Comparison of ENCODE assay signal across 28 cellular contexts in genomic region chr3:139480585-139480984, GRCh38. TPM values are rescaled to one million over a fixed set of nuclear protein-coding genes. Genes with fewer than 3 reads are reported as not detected.
DNase-seq lines count a peak whose midpoint lies in the region; ATAC-seq, FAIRE-seq and TF ChIP-seq lines count a peak whose summit lies in the region.
"Had no signal": no experiment of that assay in that cellular context is flagged by ENCODE, and none has a peak within 500 bp of the region (broad histone marks: within the 10 kb centered on the region; RNA-seq: fewer than 3 reads in every experiment).

No MANE protein-coding gene starts in this region.

- H2BK120ac ChIP-seq in H9 (ENCODE audit: low read depth, low read length, poor library complexity, severe bottlenecking) (no peak overlapping the region), H1 (replicated peaks; ENCODE audit: low read depth, low read length) (no peak overlapping the region)

- H3K27ac ChIP-seq in H9 (ENCODE audit: insufficient read length, low read depth, low read length) (no peak overlapping the region), H1 (ENCODE audit: low read depth, low read length) (no peak overlapping the region), upper lobe of left lung (no peak overlapping the region)
- H3K27ac ChIP-seq: Peyer's patch had no signal

- WGBS in H9 (ENCODE audit: extremely low coverage, insufficient read length, low lambda C conversion rate) = no CpG with 5 or more reads among the region's 3 CpGs
- 89% methylated on average over 3 of the region's 3 CpGs; no CpG with 5 or more reads in 1 of the 2 experiments for WGBS in H1 (ENCODE audit: extremely low coverage in 1 of 2, insufficient coverage in 1 of 2, insufficient read length in 1 of 2, insufficient replicate concordance in 2 of 2, low coverage in 1 of 2, low lambda C conversion rate in 2 of 2, missing lambda C conversion rate in 1 of 2), 2 experiments
- 71 to 78% methylated on average over 1 to 3 of the region's 3 CpGs for WGBS in upper lobe of left lung, 2 donors

- TF ChIP-seq POLR2A in H1 (IDR thresholded peaks at IDR 0.05; ENCODE audit: control extremely low read depth in 1 of 2, low read depth in 2 of 2, low read length in 2 of 2) (no peak), upper lobe of left lung (IDR thresholded peaks at IDR 0.05) (peak in 1 of 4 donors; percentile 16)

- H4K8ac ChIP-seq in H9 (replicated peaks; ENCODE audit: insufficient read length, low read depth, low read length) (no peak overlapping the region), H1 (ENCODE audit: extremely low read depth, insufficient read depth, low read length) (no peak overlapping the region)

- FAIRE-seq in H1 (lab: Jason Lieb, UNC) (no peak), D721Med (lab: Jason Lieb, UNC) (no peak)
- FAIRE-seq: GM18507, H54, HepG2 had no signal

- in situ Hi-C loops in GM13976 (cut with MboI; ENCODE audit: low sequenced_read_pairs, unreplicated experiment) = no loop called here

- H3K23me2 ChIP-seq in H9 (ENCODE audit: insufficient read length, low read depth, low read length, poor library complexity, severe bottlenecking) (no peaks in the 10 kb centered on the region), H1 (ENCODE audit: low read depth, low read length) (no peaks in the 10 kb centered on the region)

- H4K5ac ChIP-seq in H9 (ENCODE audit: insufficient read length, low read depth, low read length) (no peak overlapping the region), H1 (ENCODE audit: insufficient read length, low read depth, low read length) (no peak overlapping the region)

- H3K36me3 Mint-ChIP-seq in H9 (ENCODE audit: insufficient read depth in 1 of 3, low read depth in 3 of 3) = no peaks in the 10 kb centered on the region; a peak in 1 of 7 replicates
- H3K36me3 Mint-ChIP-seq: CD14-positive monocyte; CD8-positive, alpha-beta memory T cell had no signal

- H3K79me2 ChIP-seq in H9 (ENCODE audit: insufficient read depth, low read length) (no peaks in the 10 kb centered on the region), H1 (ENCODE audit: control insufficient read depth in 1 of 2, insufficient read depth in 2 of 2, low read length in 2 of 2) (no peaks in the 10 kb centered on the region)

- POLR2A ChIA-PET in H1 (lab: Charles Lee; ENCODE audit: partially characterized antibody) = interaction anchor here (1.4 to 2.7 kb wide), 3 partner anchors 11 to 52 kb away, joined by 3 to 10 read pairs (median 3); no protein-coding TSS in a partner anchor

- TF ChIP-seq EP300 in H1 (IDR thresholded peaks at IDR 0.05; ENCODE audit: borderline replicate concordance in 1 of 2, low read depth in 2 of 2, low read length in 2 of 2) (no peak), upper lobe of left lung (IDR thresholded peaks at IDR 0.05) (no peak)

- H3K9me3 Mint-ChIP-seq in H9 = 0 out of 5 replicates have a peak, but pooled peaks cover 0 to 2% of the 10 kb centered on the region in 2 experiments
- H3K9me3 Mint-ChIP-seq: T-helper 1 cell treated with Interleukin-12 subunit alpha and Interleukin-12 subunit beta and Interleukin-4 antibody, amounts not matched to agents 30 μg/mL and 1 μg/mL, for 36 hours had no signal

- CTCF ChIA-PET in H1 (lab: Charles Lee; ENCODE audit: partially characterized antibody) = interaction anchor here (0.5 to 2.7 kb wide), 8 partner anchors 11 to 169 kb away, joined by 3 to 7 read pairs (median 4); no protein-coding TSS in a partner anchor

- H3K4me3 ChIP-seq in H1 (ENCODE audit: extremely low read depth in 1 of 4, insufficient read depth in 2 of 4, low read depth in 3 of 4, low read length in 4 of 4) = no peak overlapping the region
- H3K4me3 ChIP-seq in upper lobe of left lung = no peak overlapping the region
- H3K4me3 ChIP-seq: MG63, Peyer's patch had no signal

- peaks cover 11 to 13% of the 10 kb centered on the region in 2 experiments for H3K4me1 Mint-ChIP-seq in H9
- H3K4me1 Mint-ChIP-seq: CD8-positive, alpha-beta memory T cell had no signal

- TF ChIP-seq CTCF in H9 (conservative IDR thresholded peaks at IDR 0.05) (no peak), H1 (IDR thresholded peaks at IDR 0.05; ENCODE audit: control extremely low read depth in 1 of 3, insufficient read depth in 1 of 3, low read depth in 1 of 3, low read length in 3 of 3) (no peak), upper lobe of left lung (IDR thresholded peaks at IDR 0.05) (no peak), GM13976 (IDR thresholded peaks at IDR 0.05; ENCODE audit: borderline replicate concordance, control extremely low read depth, extremely low read depth, insufficient read depth, missing control alignments) (no peak), D721Med (IDR thresholded peaks at IDR 0.05; ENCODE audit: insufficient read depth, missing control alignments) (no peak)

- H3K18ac ChIP-seq in H9 (ENCODE audit: insufficient read length, low read depth, low read length) (no peak overlapping the region), H1 (ENCODE audit: extremely low read depth, low read length) (no peak overlapping the region)

- no peaks in the 10 kb centered on the region for H3K27me3 Mint-ChIP-seq in H9 (ENCODE audit: low read depth)
- H3K27me3 Mint-ChIP-seq: CD8-positive, alpha-beta memory T cell had no signal

- H3K36me3 ChIP-seq in H1 (ENCODE audit: control insufficient read depth in 2 of 4, insufficient read depth in 4 of 4, low read length in 3 of 4) (no peaks in the 10 kb centered on the region), upper lobe of left lung (no peaks in the 10 kb centered on the region)
- H3K36me3 ChIP-seq: BE2C, MG63, Peyer's patch had no signal

- H2BK20ac ChIP-seq in H9 (ENCODE audit: low read depth, low read length, poor library complexity, severe bottlenecking) (no peak overlapping the region), H1 (ENCODE audit: low read length) (peak overlapping the region; percentile 15; the same call in 1 of the 2 replicates)

- no peaks in the 10 kb centered on the region for H4K20me1 ChIP-seq in H9 (ENCODE audit: control insufficient read depth, insufficient read depth, insufficient read length)
- H4K20me1 ChIP-seq in H1 (replicated peaks in 1 of 2; ENCODE audit: control insufficient read depth in 1 of 2, insufficient read depth in 2 of 2, low read length in 2 of 2) = no peaks in the 10 kb centered on the region

- H2BK12ac ChIP-seq in H9 (ENCODE audit: insufficient read length, low read depth, low read length) = no peak overlapping the region
- H2BK12ac ChIP-seq in H1 (ENCODE audit: low read depth, low read length) = no peak overlapping the region

- no peak overlapping the region for H3K56ac ChIP-seq in H9 (ENCODE audit: insufficient read length, low read depth, low read length)
- no peak overlapping the region for H3K56ac ChIP-seq in H1 (replicated peaks; ENCODE audit: insufficient read length, low read depth, low read length)

- H3K4ac ChIP-seq in H9 (ENCODE audit: low read depth, low read length) (no peak overlapping the region), H1 (replicated peaks; ENCODE audit: insufficient read length, low read depth, low read length) (no peak overlapping the region)

- no peak overlapping the region for H2BK15ac ChIP-seq in H9 (ENCODE audit: low read depth, low read length)
- H2BK15ac ChIP-seq in H1 (ENCODE audit: low read length) = no peak overlapping the region

- TF ChIP-seq RAD21 in H1 (IDR thresholded peaks at IDR 0.05 in 1 of 2, conservative IDR thresholded peaks at IDR 0.05 in 1 of 2; ENCODE audit: low read depth in 2 of 2, low read length in 2 of 2) = no peak

- H3K27me3 ChIP-seq in H9 (ENCODE audit: insufficient read depth, low read length) = no peaks in the 10 kb centered on the region
- no peaks in the 10 kb centered on the region for H3K27me3 ChIP-seq in H1 (replicated peaks in 1 of 4; ENCODE audit: control insufficient read depth in 3 of 4, extremely low read depth in 1 of 4, insufficient read depth in 3 of 4, low read length in 3 of 4)
- H3K27me3 ChIP-seq in upper lobe of left lung = no peaks in the 10 kb centered on the region
- H3K27me3 ChIP-seq: BE2C, Peyer's patch had no signal

- H3K27ac Mint-ChIP-seq in H9 = no peak overlapping the region
- H3K27ac Mint-ChIP-seq: CD14-positive monocyte; CD8-positive, alpha-beta memory T cell; T-helper 1 cell treated with Interleukin-12 subunit alpha and Interleukin-12 subunit beta and Interleukin-4 antibody, amounts not matched to agents 30 μg/mL and 1 μg/mL, for 36 hours had no signal

- H2AFZ ChIP-seq in H9 (ENCODE audit: low read length) = no peak overlapping the region
- no peak overlapping the region for H2AFZ ChIP-seq in H1 (ENCODE audit: low read length)

- DNase-seq in H9 = peak; percentile 35
- DNase-seq in H1 (ENCODE audit: low read depth in 1 of 2, low spot score in 2 of 2) = peak in 1 of 2 experiments; percentile 47
- DNase-seq in mucosa of gallbladder (ENCODE audit: low spot score) = peak; percentile 54
- peak; percentile 26 to 50 for DNase-seq in upper lobe of left lung
- DNase-seq in stimulated activated CD8-positive, alpha-beta memory T cell treated with anti-CD3 and anti-CD28 coated beads, Interleukin-4, amount 100 ng/mL, for 48 hours = no peak
- no peak for DNase-seq in GM13976 (ENCODE audit: low spot score)
- no peak for DNase-seq in D721Med (ENCODE audit: insufficient read length, low spot score)
- DNase-seq: BE2C; CD8-positive, alpha-beta memory T cell; DMS79 treated with DMSO at 0.1 percent for 48 hours; KG1; MG63; NCI-H1105 treated with DMSO at 0.1 percent for 48 hours; NCI-H146; NCI-H2029 treated with DMSO at 0.1 percent for 48 hours; NCI-H526 treated with DMSO at 0.1 percent for 48 hours; Peyer's patch; SK-N-SH; SW 1271 had no signal

- H3K14ac ChIP-seq in H9 (ENCODE audit: insufficient read depth, low read length) (no peak overlapping the region; the same call in 1 of the 2 replicates), H1 (ENCODE audit: insufficient read length) (no peak overlapping the region)

- H3K79me1 ChIP-seq in H9 (ENCODE audit: insufficient read depth, low read depth, low read length, poor library complexity, severe bottlenecking) = no peaks in the 10 kb centered on the region
- H3K79me1 ChIP-seq in H1 (ENCODE audit: low read depth, low read length) = no peaks in the 10 kb centered on the region

- ATAC-seq in upper lobe of left lung (ENCODE audit: low FRiP score in 2 of 2) (no peak), GM19455 (IDR thresholded peaks at IDR 0.05; ENCODE audit: unreplicated experiment) (no peak)
- ATAC-seq: HepG2 had no signal

- H3K23ac ChIP-seq in H9 (ENCODE audit: insufficient read length, low read depth, low read length) (no peak overlapping the region), H1 (ENCODE audit: insufficient read length) (no peak overlapping the region)

- 0 out of 2 replicates have a peak, but pooled peaks cover 3% of the 10 kb centered on the region for H3K4me1 ChIP-seq in H9 (ENCODE audit: insufficient read depth, low read length)
- H3K4me1 ChIP-seq in H1 (replicated peaks in 1 of 4; ENCODE audit: control insufficient read depth in 3 of 4, insufficient read depth in 4 of 4, low read length in 3 of 4) = peaks cover 0 to 5% (median 1%) of the 10 kb centered on the region in 4 experiments; a peak in 2 of 7 replicates
- no peaks in the 10 kb centered on the region for H3K4me1 ChIP-seq in upper lobe of left lung
- H3K4me1 ChIP-seq: BE2C had no signal

- H2AK5ac ChIP-seq in H9 (ENCODE audit: insufficient read length, low read length) (no peak overlapping the region), H1 (ENCODE audit: low read depth, low read length) (no peak overlapping the region)

- H4K91ac ChIP-seq in H9 (ENCODE audit: insufficient read length, low read depth, low read length) (no peak overlapping the region), H1 (replicated peaks; ENCODE audit: insufficient read length, low read length) (no peak overlapping the region)

- H3K4me2 ChIP-seq in H9 (ENCODE audit: insufficient read depth, insufficient read length, low read length) = no peak overlapping the region
- no peak overlapping the region for H3K4me2 ChIP-seq in H1 (ENCODE audit: insufficient read depth in 1 of 2, low read depth in 2 of 2, low read length in 2 of 2)
- H3K4me2 ChIP-seq: SK-N-SH had no signal

- no peak overlapping the region for H3T11ph ChIP-seq in H9 (ENCODE audit: low read length)

- no peaks in the 10 kb centered on the region for H3K9me3 ChIP-seq in H9 (ENCODE audit: control insufficient read depth, low read depth, low read length)
- no peaks in the 10 kb centered on the region for H3K9me3 ChIP-seq in H1 (ENCODE audit: insufficient read depth in 2 of 2, low read depth in 1 of 2, low read length in 1 of 2)
- no peaks in the 10 kb centered on the region for H3K9me3 ChIP-seq in upper lobe of left lung
- H3K9me3 ChIP-seq: BE2C, MG63, Peyer's patch, SK-N-SH had no signal

- no peak overlapping the region for H2BK5ac ChIP-seq in H9 (ENCODE audit: insufficient read length, low read length)
- no peak overlapping the region for H2BK5ac ChIP-seq in H1 (ENCODE audit: low read depth, low read length)

- no peak overlapping the region for H3K9ac ChIP-seq in H9 (ENCODE audit: extremely low read depth, insufficient read length, low read length)
- no peak overlapping the region for H3K9ac ChIP-seq in H1 (replicated peaks in 1 of 4; ENCODE audit: extremely low read depth in 1 of 4, low read depth in 3 of 4, low read length in 3 of 4)
- H3K9ac ChIP-seq: SK-N-SH had no signal

- no peak overlapping the region for H3K4me3 Mint-ChIP-seq in H9
- H3K4me3 Mint-ChIP-seq: CD14-positive monocyte; CD8-positive, alpha-beta memory T cell; T-helper 1 cell treated with Interleukin-12 subunit alpha and Interleukin-12 subunit beta and Interleukin-4 antibody, amounts not matched to agents 30 μg/mL and 1 μg/mL, for 36 hours had no signal

RNA-seq across cellular contexts. Expression of gene RBP2, which starts 4.3 kb away (rescaled TPM):
- total RNA-seq in H9 (2021) (not detected in 2 replicates), mucosa of gallbladder (12.2 TPM), upper lobe of left lung (1 to 10 TPM in 2 of 6 donors, under 1 TPM in 2, not detected in 2; 0.64 to 4.4 (median 1.1) TPM)
- total RNA-seq in H1 (2021; fragmentation: NEBNext Ultra II Directional; extraction: Animal tissue kit (Norgen Biotek cat#: 25700)) = not detected in 2 replicates
- polyA plus RNA-seq in H1 (2011; rRNA removed) = not detected in 2 replicates
- polyA plus RNA-seq in H1 (2011; cell fraction: cytosol; rRNA removed) = not detected
- not detected for polyA plus RNA-seq in H1 (2011; cell fraction: nucleus; rRNA removed)
- 0.27 TPM in 1 of 4 replicates, not detected in the others for polyA plus RNA-seq in H1 (2012, experiment 1 of 2)
- not detected for polyA plus RNA-seq in H1 (2012, experiment 2 of 2)
- polyA plus RNA-seq in H1 (2013, experiment 1 of 2) = not detected
- polyA plus RNA-seq in H1 (2013, experiment 2 of 2) = not detected
- not detected in 2 replicates for polyA minus RNA-seq in H1 (2011; rRNA and poly(A)+ RNA removed)
- not detected for polyA minus RNA-seq in H1 (2011; cell fraction: cytosol; rRNA and poly(A)+ RNA removed)
- not detected for polyA minus RNA-seq in H1 (2011; cell fraction: nucleus; rRNA and poly(A)+ RNA removed)
- total RNA-seq: A673; CD8-positive, alpha-beta memory T cell; HT1080; NCI-H460 had no signal
- polyA plus RNA-seq: CD14-positive monocyte; CD8-positive, alpha-beta memory T cell; SK-N-SH had no signal

RNA-seq across cellular contexts. Expression of gene RBP1, which starts 59.0 kb away (rescaled TPM):
- total RNA-seq in H9 (2021) = 39.1 and 42.6 TPM in 2 replicates
- 47.8 and 56.6 TPM in 2 replicates for total RNA-seq in H1 (2021; fragmentation: NEBNext Ultra II Directional; extraction: Animal tissue kit (Norgen Biotek cat#: 25700))
- polyA plus RNA-seq in H1 (2011; rRNA removed) = 54.5 and 79.4 TPM in 2 replicates
- polyA plus RNA-seq in H1 (2011; cell fraction: cytosol; rRNA removed) = 84.5 TPM
- 34.5 TPM for polyA plus RNA-seq in H1 (2011; cell fraction: nucleus; rRNA removed)
- 57.6 to 87.8 TPM (median 79.2 TPM) in 4 replicates for polyA plus RNA-seq in H1 (2012, experiment 1 of 2)
- 41.5 TPM for polyA plus RNA-seq in H1 (2012, experiment 2 of 2)
- polyA plus RNA-seq in H1 (2013, experiment 1 of 2) = 44.4 TPM
- 47.2 TPM for polyA plus RNA-seq in H1 (2013, experiment 2 of 2)
- 24.6 and 35.3 TPM in 2 replicates for polyA minus RNA-seq in H1 (2011; rRNA and poly(A)+ RNA removed)
- 8.4 TPM for polyA minus RNA-seq in H1 (2011; cell fraction: cytosol; rRNA and poly(A)+ RNA removed)
- 14.8 TPM for polyA minus RNA-seq in H1 (2011; cell fraction: nucleus; rRNA and poly(A)+ RNA removed)
- total RNA-seq in mucosa of gallbladder = 279 TPM
- 10 to 100 TPM in 3 of 6 donors, 1 to 10 TPM in 2, not detected in 1; 4.8 to 22.9 (median 18.7) TPM for total RNA-seq in upper lobe of left lung
- total RNA-seq: CD8-positive, alpha-beta memory T cell; HT1080; NCI-H460 had no signal
- polyA plus RNA-seq: CD14-positive monocyte; CD8-positive, alpha-beta memory T cell had no signal

Comparison
In these comparisons a context has a peak if more than half of its experiments do, and no peak if none do; other contexts are left out.
1. DNase-seq: peak in H9 (single experiment), mucosa of gallbladder (single experiment) and upper lobe of left lung (2 of 2); none in stimulated activated CD8-positive, alpha-beta memory T cell treated with anti-CD3 and anti-CD28 coated beads, Interleukin-4, amount 100 ng/mL, for 48 hours (single experiment), GM13976 (single experiment) and D721Med (single experiment).